Comparison of ENCODE assay signal across 7 cellular contexts in genomic region chr17:7216242-7217112, GRCh38. TPM values are rescaled to one million over a fixed set of nuclear protein-coding genes. Genes with fewer than 3 reads are reported as not detected.
DNase-seq lines count a peak whose midpoint lies in the region; ATAC-seq lines count a peak whose summit lies in the region.
"Had no signal": no experiment of that assay in that cellular context is flagged by ENCODE, and none has a peak within 500 bp of the region (broad histone marks: within the 10 kb centered on the region; RNA-seq: fewer than 3 reads in every experiment).

No MANE protein-coding gene starts in this region.

- H3K36me3 ChIP-seq in CD8-positive, alpha-beta memory T cell (ENCODE audit: insufficient read depth, low read length) = peaks cover 4% of the 10 kb centered on the region
- peaks cover 4% of the 10 kb centered on the region for H3K36me3 ChIP-seq in mucosa of stomach (ENCODE audit: control insufficient read depth, insufficient read depth, low read length)

- peaks cover 51 to 74% (median 67%) of the 10 kb centered on the region in 3 donors for H3K4me1 Mint-ChIP-seq in CD8-positive, alpha-beta memory T cell
- H3K4me1 Mint-ChIP-seq in activated naive CD8-positive, alpha-beta T cell treated with anti-CD3 and anti-CD28 coated beads, Interleukin-2, amount 10 ng/mL, durations not matched to agents 7 days and 5 days = peaks cover 64% of the 10 kb centered on the region

- H3K9me3 Mint-ChIP-seq in CD8-positive, alpha-beta memory T cell = peaks cover 0 to 1% (median 0%) of the 10 kb centered on the region in 5 donors
- no peaks in the 10 kb centered on the region for H3K9me3 Mint-ChIP-seq in activated naive CD8-positive, alpha-beta T cell treated with anti-CD3 and anti-CD28 coated beads, Interleukin-2, amount 10 ng/mL, durations not matched to agents 7 days and 5 days

- no peaks in the 10 kb centered on the region for H3K9me3 ChIP-seq in CD8-positive, alpha-beta memory T cell (ENCODE audit: low read length)
- no peaks in the 10 kb centered on the region for H3K9me3 ChIP-seq in mucosa of stomach (ENCODE audit: control insufficient read depth, low read length)
- H3K9me3 ChIP-seq: mucosa of descending colon had no signal

- peak in 1 of 5 donors; percentile 37 for DNase-seq in CD8-positive, alpha-beta memory T cell
- DNase-seq in activated naive CD8-positive, alpha-beta T cell treated with anti-CD3 and anti-CD28 coated beads, Interleukin-2, amount 10 ng/mL, durations not matched to agents 7 days and 5 days = no peak
- no peak for DNase-seq in stimulated activated CD4-positive, alpha-beta T cell treated with anti-CD3 and anti-CD28 coated beads, Interleukin-2, amount 100 ng/mL, for 48 hours
- no peak for DNase-seq in activated CD4-positive, alpha-beta T cell treated with anti-CD3 and anti-CD28 coated beads, Interleukin-2, amount 50 U/mL, for 48 hours

- peaks cover 0 to 9% (median 0%) of the 10 kb centered on the region in 3 donors for H3K36me3 Mint-ChIP-seq in CD8-positive, alpha-beta memory T cell
- peaks cover 1% of the 10 kb centered on the region for H3K36me3 Mint-ChIP-seq in activated naive CD8-positive, alpha-beta T cell treated with anti-CD3 and anti-CD28 coated beads, Interleukin-2, amount 10 ng/mL, durations not matched to agents 7 days and 5 days

- CTCF ChIA-PET in CD8-positive, alpha-beta memory T cell (lab: Charles Lee) = no interaction called here

- no peak overlapping the region for H3K27ac ChIP-seq in CD8-positive, alpha-beta memory T cell (ENCODE audit: low read depth, low read length)

- peak overlapping the region; percentile 2 for H3K9ac ChIP-seq in mucosa of stomach (ENCODE audit: low read length)

- peak overlapping the region in 6 of 7 donors; percentile 11 to 74 (median 36) for H3K4me3 Mint-ChIP-seq in CD8-positive, alpha-beta memory T cell
- H3K4me3 Mint-ChIP-seq in activated naive CD8-positive, alpha-beta T cell treated with anti-CD3 and anti-CD28 coated beads, Interleukin-2, amount 10 ng/mL, durations not matched to agents 7 days and 5 days = peak overlapping the region; percentile 97

- peak overlapping the region; percentile 4 for H3K4me3 ChIP-seq in CD8-positive, alpha-beta memory T cell (ENCODE audit: low read length)
- no peak overlapping the region for H3K4me3 ChIP-seq in mucosa of stomach (ENCODE audit: low read length)
- H3K4me3 ChIP-seq: mucosa of descending colon had no signal

- H3K27me3 ChIP-seq in CD8-positive, alpha-beta memory T cell (ENCODE audit: insufficient read depth, low read length, poor library complexity, severe bottlenecking) = no peaks in the 10 kb centered on the region
- H3K27me3 ChIP-seq in mucosa of stomach (ENCODE audit: control insufficient read depth, insufficient read depth, low read length) = peaks cover 8% of the 10 kb centered on the region

- POLR2A ChIA-PET in CD8-positive, alpha-beta memory T cell (lab: Charles Lee) = no interaction called here
- POLR2A ChIA-PET in activated naive CD8-positive, alpha-beta T cell treated with anti-CD3 and anti-CD28 coated beads, Interleukin-2, amount 10 ng/mL, durations not matched to agents 7 days and 5 days (lab: Charles Lee) = interaction anchor here (0.9 to 8.9 kb wide), 5 partner anchors 9 to 181 kb away, joined by 3 to 162 read pairs (median 8); partner anchors contain the start of genes DVL2, GABARAP, PHF23 and SLC16A13

- no peak for ATAC-seq in activated naive CD8-positive, alpha-beta T cell treated with anti-CD3 and anti-CD28 coated beads, Interleukin-2, amount 10 ng/mL, durations not matched to agents 7 days and 5 days (ENCODE audit: low read depth)
- ATAC-seq in HG03108 (IDR thresholded peaks at IDR 0.05; ENCODE audit: unreplicated experiment) = no peak
- ATAC-seq: mucosa of descending colon had no signal

- peak overlapping the region; percentile 20 to 89 (median 52) for H3K27ac Mint-ChIP-seq in CD8-positive, alpha-beta memory T cell
- H3K27ac Mint-ChIP-seq in activated naive CD8-positive, alpha-beta T cell treated with anti-CD3 and anti-CD28 coated beads, Interleukin-2, amount 10 ng/mL, durations not matched to agents 7 days and 5 days = peak overlapping the region; percentile 39

- H3K27me3 Mint-ChIP-seq in CD8-positive, alpha-beta memory T cell = peaks cover 5 to 6% of the 10 kb centered on the region in 2 donors
- H3K27me3 Mint-ChIP-seq in activated naive CD8-positive, alpha-beta T cell treated with anti-CD3 and anti-CD28 coated beads, Interleukin-2, amount 10 ng/mL, durations not matched to agents 7 days and 5 days = no peaks in the 10 kb centered on the region

- peaks cover 67% of the 10 kb centered on the region for H3K4me1 ChIP-seq in CD8-positive, alpha-beta memory T cell (ENCODE audit: insufficient read depth, low read length)
- peaks cover 42% of the 10 kb centered on the region for H3K4me1 ChIP-seq in mucosa of stomach (ENCODE audit: control insufficient read depth, insufficient read depth, low read length)

RNA-seq across cellular contexts. Expression of gene DLG4, which starts 3.2 kb away (rescaled TPM):
- total RNA-seq in CD8-positive, alpha-beta memory T cell = 1 to 10 TPM; 3.5 to 4.4 TPM
- polyA plus RNA-seq in CD8-positive, alpha-beta memory T cell = 0.45 TPM
- 10 to 100 TPM; 21.2 to 22.4 TPM for total RNA-seq in activated naive CD8-positive, alpha-beta T cell treated with anti-CD3 and anti-CD28 coated beads, Interleukin-2, amount 10 ng/mL, durations not matched to agents 7 days and 5 days

RNA-seq across cellular contexts. Expression of gene ACADVL, which starts 3.3 kb away (rescaled TPM):
- total RNA-seq in CD8-positive, alpha-beta memory T cell = 100 to 1,000 TPM; 281 to 288 TPM
- 109 TPM for polyA plus RNA-seq in CD8-positive, alpha-beta memory T cell
- 100 to 1,000 TPM; 417 to 434 TPM for total RNA-seq in activated naive CD8-positive, alpha-beta T cell treated with anti-CD3 and anti-CD28 coated beads, Interleukin-2, amount 10 ng/mL, durations not matched to agents 7 days and 5 days

RNA-seq across cellular contexts. Expression of gene DVL2, which starts 17.8 kb away (rescaled TPM):
- total RNA-seq in CD8-positive, alpha-beta memory T cell = 10 to 100 TPM; 61.8 to 65.5 TPM
- polyA plus RNA-seq in CD8-positive, alpha-beta memory T cell = 24.0 TPM
- total RNA-seq in activated naive CD8-positive, alpha-beta T cell treated with anti-CD3 and anti-CD28 coated beads, Interleukin-2, amount 10 ng/mL, durations not matched to agents 7 days and 5 days = 10 to 100 TPM; 62.1 to 67.3 TPM

RNA-seq across cellular contexts. Expression of gene PHF23, which starts 22.8 kb away (rescaled TPM):
- 10 to 100 TPM; 48.0 to 51.9 TPM for total RNA-seq in CD8-positive, alpha-beta memory T cell
- 25.8 TPM for polyA plus RNA-seq in CD8-positive, alpha-beta memory T cell
- total RNA-seq in activated naive CD8-positive, alpha-beta T cell treated with anti-CD3 and anti-CD28 coated beads, Interleukin-2, amount 10 ng/mL, durations not matched to agents 7 days and 5 days = 10 to 100 TPM; 49.9 to 50.4 TPM

RNA-seq across cellular contexts. Expression of gene GABARAP, which starts 25.8 kb away (rescaled TPM):
- 100 to 1,000 TPM; 156 to 165 TPM for total RNA-seq in CD8-positive, alpha-beta memory T cell
- polyA plus RNA-seq in CD8-positive, alpha-beta memory T cell = 914 TPM
- total RNA-seq in activated naive CD8-positive, alpha-beta T cell treated with anti-CD3 and anti-CD28 coated beads, Interleukin-2, amount 10 ng/mL, durations not matched to agents 7 days and 5 days = 100 to 1,000 TPM; 244 to 251 TPM

Comparison
In these comparisons a context has a peak if more than half of its experiments do, and no peak if none do; other contexts are left out.
1. RNA of gene DLG4, which starts 3.2 kb away (total RNA-seq): 21.2 to 22.4 TPM in activated naive CD8-positive, alpha-beta T cell treated with anti-CD3 and anti-CD28 coated beads, Interleukin-2, amount 10 ng/mL, durations not matched to agents 7 days and 5 days; 3.5 to 4.4 TPM in CD8-positive, alpha-beta memory T cell; every median in the first group is over 4 times any median in the second.